ENCODE assay signal across 13 cellular contexts in the genomic region with DNA sequence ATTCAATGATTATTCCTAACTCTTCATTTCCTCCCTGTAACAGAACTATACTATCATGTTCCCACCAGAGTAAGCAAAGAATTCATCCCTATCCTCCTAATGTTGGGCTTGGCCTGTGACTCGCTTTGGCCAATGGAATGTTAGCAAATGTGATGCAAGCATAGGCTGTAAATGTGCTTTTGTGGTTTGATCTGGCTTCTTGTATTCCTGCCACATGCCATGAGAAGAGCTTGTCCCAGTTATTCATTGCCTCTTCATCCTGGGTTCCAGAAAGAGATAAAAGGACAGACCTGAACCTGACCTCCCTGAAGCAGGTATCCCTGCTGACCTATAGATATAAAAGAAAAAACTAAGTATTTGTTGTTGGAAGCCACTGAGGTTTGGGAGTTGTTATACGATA. TPM values are rescaled to one million over a fixed set of nuclear protein-coding genes. Genes with fewer than 3 reads are reported as not detected.
A peak's percentile ranks its signal among the peaks of the same experiment; 100 is the strongest.
DNase-seq lines count a peak whose midpoint lies in the region; ATAC-seq and TF ChIP-seq lines count a peak whose summit lies in the region.
"Had no signal": no experiment of that assay in that cellular context is flagged by ENCODE, and none has a peak within 500 bp of the region (broad histone marks: within the 10 kb centered on the region; RNA-seq: fewer than 3 reads in every experiment).

No MANE protein-coding gene starts in this region.

- H3K4me1 ChIP-seq in right atrium auricular region = no peaks in the 10 kb centered on the region

- no peak for ATAC-seq in GM18861 (IDR thresholded peaks at IDR 0.05; ENCODE audit: unreplicated experiment)

- H3K27me3 ChIP-seq in right atrium auricular region = no peaks in the 10 kb centered on the region
- H3K27me3 ChIP-seq: neutrophil had no signal

- H3K27ac ChIP-seq in right atrium auricular region = no peak overlapping the region
- H3K27ac ChIP-seq: neutrophil had no signal

- H3K9me3 ChIP-seq in right atrium auricular region = no peaks in the 10 kb centered on the region
- H3K9me3 ChIP-seq: neutrophil had no signal

- no peaks in the 10 kb centered on the region for H3K36me3 ChIP-seq in right atrium auricular region
- H3K36me3 ChIP-seq: neutrophil had no signal

- no peak for TF ChIP-seq CTCF in epithelial cell of esophagus (IDR thresholded peaks at IDR 0.05; ENCODE audit: insufficient read depth, low read depth, low read length, missing control alignments)
- no peak for TF ChIP-seq CTCF in retinal pigment epithelial cell (conservative IDR thresholded peaks at IDR 0.05; ENCODE audit: low read depth, low read length)
- no peak for TF ChIP-seq CTCF in right atrium auricular region (IDR thresholded peaks at IDR 0.05)

- DNase-seq in GM04503 (ENCODE audit: low read depth) (peak; percentile 91), NCI-H748 treated with DMSO at 0.1 percent for 48 hours (lab: John Stamatoyannopoulos, UW) (peak; percentile 11), epithelial cell of esophagus (ENCODE audit: low read depth) (peak; percentile 54), retinal pigment epithelial cell (ENCODE audit: low read depth) (peak; percentile 8), NCI-H524 (lab: John Stamatoyannopoulos, UW) (no peak), right atrium auricular region (ENCODE audit: low spot score) (no peak), T-helper 1 cell (no peak)
- DNase-seq: activated CD8-positive, alpha-beta memory T cell treated with anti-CD3 and anti-CD28 coated beads, Interleukin-2, amount 50 U/mL, for 4 hours; GF-D8; NCI-H2227 treated with DMSO at 0.1 percent for 48 hours; SW 1271 had no signal

- H3K4me3 ChIP-seq in epithelial cell of esophagus (ENCODE audit: low read length) (no peak overlapping the region), retinal pigment epithelial cell (ENCODE audit: low read length) (no peak overlapping the region), right atrium auricular region (no peak overlapping the region)

RNA-seq across cellular contexts. Expression of a gene that starts 51.0 kb away (rescaled TPM):
- total RNA-seq in right atrium auricular region = 10 to 100 TPM in 1 of 2 donors, 1 to 10 TPM in 1; 5.0 to 12.1 TPM

Comparison
In these comparisons a context has a peak if more than half of its experiments do, and no peak if none do; other contexts are left out.
1. DNase-seq: peak in GM04503 (single experiment), NCI-H748 treated with DMSO at 0.1 percent for 48 hours (single experiment), epithelial cell of esophagus (single experiment) and retinal pigment epithelial cell (single experiment); none in NCI-H524 (0 of 2), right atrium auricular region (single experiment) and T-helper 1 cell (0 of 5).